Comparison of ENCODE assay signal across 9 cellular contexts in genomic region chr2:109736177-109736827, GRCh38. TPM values are rescaled to one million over a fixed set of nuclear protein-coding genes. Genes with fewer than 3 reads are reported as not detected.
DNase-seq lines count a peak whose midpoint lies in the region; ATAC-seq, FAIRE-seq and TF ChIP-seq lines count a peak whose summit lies in the region.
"Had no signal": no experiment of that assay in that cellular context is flagged by ENCODE, and none has a peak within 500 bp of the region (broad histone marks: within the 10 kb centered on the region; RNA-seq: fewer than 3 reads in every experiment).

No MANE protein-coding gene starts in this region.

- DNase-seq in A549 (ENCODE audit: low read depth in 1 of 2, low spot score in 1 of 2) (peak; percentile 17 to 74), NCI-H446 (lab: John Stamatoyannopoulos, UW) (peak; percentile 42 to 69), body of pancreas (peak; percentile 59 to 72 (median 66)), inferior parietal cortex (ENCODE audit: extremely low spot score) (peak; percentile 74), stromal cell of bone marrow (ENCODE audit: low read depth) (peak; percentile 33)
- DNase-seq in stimulated activated CD4-positive, alpha-beta T cell treated with anti-CD3 and anti-CD28 coated beads, Interleukin-4, amount 100 ng/mL, for 24 hours: no peak

- POLR2A ChIA-PET in A549 (lab: Yijun Ruan, JAX): interaction anchor here (0.9 kb wide), 1 partner anchor 191 kb away, joined by 3 read pairs; no protein-coding TSS in a partner anchor

- H3K9me3 ChIP-seq in A549 (no peaks in the 10 kb centered on the region), body of pancreas (no peaks in the 10 kb centered on the region)

- TF ChIP-seq CTCF in A549 (IDR thresholded peaks at IDR 0.05) (peak; percentile 86), GM12873 (IDR thresholded peaks at IDR 0.05; ENCODE audit: insufficient read depth, low read depth, low read length, missing control alignments) (peak; percentile 63), body of pancreas (IDR thresholded peaks at IDR 0.05) (peak; percentile 48 to 77 (median 68))

- FAIRE-seq in A549 (lab: Jason Lieb, UNC): no peak
- FAIRE-seq: colon had no signal

- no peak for TF ChIP-seq EP300 in A549 (IDR thresholded peaks at IDR 0.05)

- intact Hi-C loops in body of pancreas (cut with DNase I): no loop called here

- CTCF ChIA-PET in A549 (lab: Yijun Ruan, JAX): interaction anchor here (0.7 to 3.7 kb wide), 25 partner anchors 9 to 226 kb away, joined by 3 to 101 read pairs (median 5); partner anchors contain the start of genes SEPTIN10 and SOWAHC

- H3K4me1 ChIP-seq in A549 (0 out of 3 replicates have a peak, but pooled peaks cover 3% of the 10 kb centered on the region), body of pancreas (no peaks in the 10 kb centered on the region)

- H3K27me3 ChIP-seq in body of pancreas: no peaks in the 10 kb centered on the region

- H3K27ac ChIP-seq in A549 (no peak overlapping the region), body of pancreas (no peak overlapping the region)

- H3K36me3 ChIP-seq in body of pancreas (replicated peaks in 1 of 2; ENCODE audit: insufficient read depth in 1 of 2, low read depth in 2 of 2): no peaks in the 10 kb centered on the region

- ATAC-seq in A549 (peak; percentile 70 to 90; a peak in 4 of 6 replicates), body of pancreas (peak; percentile 63), HG03469 (IDR thresholded peaks at IDR 0.05; ENCODE audit: unreplicated experiment) (no peak)

- H3K4me3 ChIP-seq in A549: no peak overlapping the region
- H3K4me3 ChIP-seq in body of pancreas: no peak overlapping the region

- TF ChIP-seq POLR2A in A549 (IDR thresholded peaks at IDR 0.05; ENCODE audit: low read length) (no peak), body of pancreas (IDR thresholded peaks at IDR 0.05) (no peak)

- H3K4me2 ChIP-seq in A549: peak overlapping the region; percentile 50

- peak; percentile 88 to 89 for TF ChIP-seq RAD21 in A549 (conservative IDR thresholded peaks at IDR 0.05 in 1 of 2, IDR thresholded peaks at IDR 0.05 in 1 of 2)

- 22% methylated on average over 15 of the region's 15 CpGs for WGBS in A549 (ENCODE audit: missing lambda C conversion rate)
- WGBS in body of pancreas, 2 donors: 24 to 25% methylated on average over 15 of the region's 15 CpGs

TF ChIP-seq in A549, 52 proteins besides CTCF, POLR2A, EP300 and RAD21:
- TF ChIP-seq NFE2L2 (conservative IDR thresholded peaks at IDR 0.05; ENCODE audit: low read length): no peak
- TF ChIP-seq SMC3 (IDR thresholded peaks at IDR 0.05): peak; percentile 96

RNA-seq across cellular contexts. Expression of gene RGPD5, which starts 57.8 kb away (rescaled TPM):
- polyA plus RNA-seq in A549 (2011; rRNA removed) (16.9 and 24.8 TPM in 2 replicates), A549 (2017; fragmentation: RNase III; extraction: RNeasy Plus Mini Kit Qiagen cat#74134 plus additional on column Dnase treatment) (9.8 to 10.8 TPM (median 9.9 TPM) in 3 replicates)
- polyA plus RNA-seq in A549 (2012; cell fraction: cytosol; rRNA removed): 3.4 and 5.3 TPM in 2 replicates
- polyA plus RNA-seq in A549 (2012; cell fraction: nucleus; rRNA removed): 8.5 and 14.5 TPM in 2 replicates
- polyA minus RNA-seq in A549 (2011; rRNA and poly(A)+ RNA removed): 15.4 and 22.8 TPM in 2 replicates
- 10 to 100 TPM; 25.7 to 42.8 TPM for total RNA-seq in body of pancreas
